Comparison of ENCODE assay signal across 17 cellular contexts in genomic region chr13:101258509-101258908, GRCh38.
DNase-seq lines count a peak whose midpoint lies in the region; ATAC-seq, FAIRE-seq and TF ChIP-seq lines count a peak whose summit lies in the region.
"Had no signal": no experiment of that assay in that cellular context is flagged by ENCODE, and none has a peak within 500 bp of the region (broad histone marks: within the 10 kb centered on the region; RNA-seq: fewer than 3 reads in every experiment).

No MANE protein-coding gene starts in this region.

- no peak overlapping the region for H3K18ac ChIP-seq in H1 (ENCODE audit: extremely low read depth, low read length)

- H3K23me2 ChIP-seq in H1 (ENCODE audit: low read depth, low read length): no peaks in the 10 kb centered on the region

- H3F3A ChIP-seq in PC-3 (ENCODE audit: low read length, unreplicated experiment) (no peaks in the 10 kb centered on the region), smooth muscle cell (ENCODE audit: low read depth) (no peaks in the 10 kb centered on the region)

- RAD21 ChIA-PET in HCT116 (lab: Charles Lee; ENCODE audit: low non-redundant PET in 1 of 2, low total read pairs in 2 of 2, uncharacterized antibody in 2 of 2, unreplicated experiment in 2 of 2): no interaction called here

- H3K9ac ChIP-seq in HCT116 (ENCODE audit: low read length) (0 out of 2 replicates have a peak overlapping the region, but pooled peaks have one; percentile 7), PC-3 (ENCODE audit: low read length) (peak overlapping the region; percentile 46), H1 (replicated peaks in 1 of 4; ENCODE audit: extremely low read depth in 1 of 4, low read depth in 3 of 4, low read length in 3 of 4) (no peak overlapping the region), smooth muscle cell (ENCODE audit: low read depth) (peak overlapping the region; percentile 84)

- CTCF ChIA-PET in HCT116 (lab: Charles Lee) (no interaction called here), PC-3 (lab: Charles Lee) (interaction anchor here (1.1 kb wide), 1 partner anchor 9 kb away, joined by 5 read pairs; no protein-coding TSS in a partner anchor), H1 (lab: Charles Lee; ENCODE audit: partially characterized antibody) (no interaction called here)

- no peak overlapping the region for H2AK5ac ChIP-seq in H1 (ENCODE audit: low read depth, low read length)

- H2BK15ac ChIP-seq in H1 (ENCODE audit: low read length): no peak overlapping the region

- no peak overlapping the region for H4K5ac ChIP-seq in H1 (ENCODE audit: insufficient read length, low read depth, low read length)

- 93% methylated on average over 6 of the region's 6 CpGs; no CpG with 5 or more reads in 1 of the 2 experiments for whole genome bisulfite sequencing in H1 (ENCODE audit: extremely low coverage in 1 of 2, insufficient coverage in 1 of 2, insufficient read length in 1 of 2, insufficient replicate concordance in 2 of 2, low coverage in 1 of 2, low lambda C conversion rate in 2 of 2, missing lambda C conversion rate in 1 of 2), 2 experiments
- 88% methylated on average over 6 of the region's 6 CpGs for WGBS in smooth muscle cell (ENCODE audit: low lambda C conversion rate)

- H2AFZ ChIP-seq in HCT116 (ENCODE audit: low read depth, low read length, poor library complexity, severe bottlenecking): no peak overlapping the region
- H2AFZ ChIP-seq in PC-3 (ENCODE audit: low read length): peak overlapping the region; percentile 68; the same call in 1 of the 2 replicates
- 0 out of 2 replicates have a peak overlapping the region, but pooled peaks have one; percentile 34 for H2AFZ ChIP-seq in H1 (ENCODE audit: low read length)
- H2AFZ ChIP-seq in smooth muscle cell (ENCODE audit: low read depth): no peak overlapping the region

- ATAC-seq in HCT116 (peak; percentile 40; the same call in 1 of the 2 replicates), PC-3 (no peak; the same call in 1 of the 2 replicates), GM21528 (IDR thresholded peaks at IDR 0.05; ENCODE audit: low FRiP score, unreplicated experiment) (no peak)
- ATAC-seq: gastrocnemius medialis had no signal

- no peaks in the 10 kb centered on the region for H3K27me3 ChIP-seq in HCT116 (ENCODE audit: insufficient read depth, low read length)
- H3K27me3 ChIP-seq in PC-3 (ENCODE audit: low read length): no peaks in the 10 kb centered on the region
- H3K27me3 ChIP-seq in H1 (replicated peaks in 1 of 4; ENCODE audit: control insufficient read depth in 3 of 4, extremely low read depth in 1 of 4, insufficient read depth in 3 of 4, low read length in 3 of 4): no peaks in the 10 kb centered on the region
- no peaks in the 10 kb centered on the region for H3K27me3 ChIP-seq in smooth muscle cell (ENCODE audit: low read depth)
- H3K27me3 ChIP-seq: dorsolateral prefrontal cortex, gastrocnemius medialis, MG63, Peyer's patch, testis had no signal

- no peak for TF ChIP-seq RAD21 in HCT116 (IDR thresholded peaks at IDR 0.05; ENCODE audit: low read depth)
- TF ChIP-seq RAD21 in H1 (IDR thresholded peaks at IDR 0.05 in 1 of 2, conservative IDR thresholded peaks at IDR 0.05 in 1 of 2; ENCODE audit: low read depth in 2 of 2, low read length in 2 of 2): no peak

- H2BK120ac ChIP-seq in H1 (replicated peaks; ENCODE audit: low read depth, low read length): no peak overlapping the region

- H3K36me3 ChIP-seq in HCT116 (ENCODE audit: control insufficient read depth in 1 of 2, insufficient read depth in 2 of 2, low read length in 2 of 2): no peaks in the 10 kb centered on the region
- no peaks in the 10 kb centered on the region for H3K36me3 ChIP-seq in PC-3 (ENCODE audit: low read depth, low read length)
- no peaks in the 10 kb centered on the region for H3K36me3 ChIP-seq in H1 (ENCODE audit: control insufficient read depth in 2 of 4, insufficient read depth in 4 of 4, low read length in 3 of 4)
- no peaks in the 10 kb centered on the region for H3K36me3 ChIP-seq in smooth muscle cell (ENCODE audit: low read depth)
- H3K36me3 ChIP-seq: gastrocnemius medialis, MG63, Peyer's patch had no signal

- H2BK5ac ChIP-seq in H1 (ENCODE audit: low read depth, low read length): no peak overlapping the region

- H3K79me1 ChIP-seq in H1 (ENCODE audit: low read depth, low read length): no peaks in the 10 kb centered on the region

- H3K4me2 ChIP-seq in HCT116 (ENCODE audit: low read length) (peak overlapping the region; percentile 29), PC-3 (ENCODE audit: low read length) (peak overlapping the region; percentile 53), H1 (ENCODE audit: insufficient read depth in 1 of 2, low read depth in 2 of 2, low read length in 2 of 2) (no peak overlapping the region), smooth muscle cell (peak overlapping the region; percentile 24)

- peak overlapping the region; percentile 29 for H4K91ac ChIP-seq in H1 (replicated peaks; ENCODE audit: insufficient read length, low read length)

- TF ChIP-seq EP300 in H1 (IDR thresholded peaks at IDR 0.05; ENCODE audit: borderline replicate concordance in 1 of 2, low read depth in 2 of 2, low read length in 2 of 2): no peak

- TF ChIP-seq POLR2A in HCT116 (IDR thresholded peaks at IDR 0.05; ENCODE audit: borderline replicate concordance, extremely low read depth, insufficient read depth, insufficient read length) (no peak), H1 (IDR thresholded peaks at IDR 0.05; ENCODE audit: control extremely low read depth in 1 of 2, low read depth in 2 of 2, low read length in 2 of 2) (no peak)

- no peak overlapping the region for H3K23ac ChIP-seq in H1 (ENCODE audit: insufficient read length)

- no peak overlapping the region for H2BK12ac ChIP-seq in H1 (ENCODE audit: low read depth, low read length)

- POLR2A ChIA-PET in HCT116 (lab: Charles Lee): no interaction called here
- POLR2A ChIA-PET in PC-3 (lab: Charles Lee; ENCODE audit: unreplicated experiment): interaction anchor here (0.7 kb wide), 1 partner anchor 145 kb away, joined by 3 read pairs; no protein-coding TSS in a partner anchor
- POLR2A ChIA-PET in H1 (lab: Charles Lee; ENCODE audit: partially characterized antibody): no interaction called here

- TSS peak; percentile 56 for BruUV-seq in HCT116 (replicated peaks; lab: Mats Ljungman, UMichigan)
- no TSS peak for BruUV-seq in PC-3 (replicated peaks; lab: Mats Ljungman, UMichigan)

- peak overlapping the region in 1 of 2 experiments; percentile 10; a peak in 1 of 4 replicates for H3K4me3 ChIP-seq in HCT116 (replicated peaks in 1 of 2; ENCODE audit: low read depth in 1 of 2, low read length in 2 of 2)
- H3K4me3 ChIP-seq in PC-3 (ENCODE audit: low read length): no peak overlapping the region
- H3K4me3 ChIP-seq in H1 (ENCODE audit: extremely low read depth in 1 of 4, insufficient read depth in 2 of 4, low read depth in 3 of 4, low read length in 4 of 4): no peak overlapping the region
- no peak overlapping the region for H3K4me3 ChIP-seq in smooth muscle cell
- H3K4me3 ChIP-seq: dorsolateral prefrontal cortex, gastrocnemius medialis, MG63, Peyer's patch, testis had no signal

- H3K56ac ChIP-seq in H1 (replicated peaks; ENCODE audit: insufficient read length, low read depth, low read length): no peak overlapping the region

- no peak overlapping the region for H3K14ac ChIP-seq in H1 (ENCODE audit: insufficient read length)

- TF ChIP-seq CTCF in HCT116 (IDR thresholded peaks at IDR 0.05 in 2 of 3, conservative IDR thresholded peaks at IDR 0.05 in 1 of 3; ENCODE audit: borderline replicate concordance in 1 of 3, insufficient read depth in 1 of 3, low read depth in 2 of 3, low read length in 2 of 3): no peak
- no peak for TF ChIP-seq CTCF in PC-3 (conservative IDR thresholded peaks at IDR 0.05; ENCODE audit: low read depth, low read length)
- TF ChIP-seq CTCF in H1 (IDR thresholded peaks at IDR 0.05; ENCODE audit: control extremely low read depth in 1 of 3, insufficient read depth in 1 of 3, low read depth in 1 of 3, low read length in 3 of 3): no peak
- no peak for TF ChIP-seq CTCF in smooth muscle cell (IDR thresholded peaks at IDR 0.05; ENCODE audit: borderline replicate concordance, insufficient read depth, poor library complexity, severe bottlenecking)

- H3K27ac ChIP-seq in HCT116 (ENCODE audit: low read depth, low read length): peak overlapping the region; percentile 56; the same call in 1 of the 2 replicates
- peak overlapping the region; percentile 83 for H3K27ac ChIP-seq in PC-3 (ENCODE audit: low read length)
- no peak overlapping the region for H3K27ac ChIP-seq in H1 (ENCODE audit: low read depth, low read length)
- peak overlapping the region; percentile 98 for H3K27ac ChIP-seq in smooth muscle cell (ENCODE audit: low read depth)
- H3K27ac ChIP-seq: dorsolateral prefrontal cortex, gastrocnemius medialis, Peyer's patch, testis had no signal

- H4K20me1 ChIP-seq in HCT116 (ENCODE audit: insufficient read depth) (no peaks in the 10 kb centered on the region), PC-3 (ENCODE audit: low read length) (no peaks in the 10 kb centered on the region), H1 (replicated peaks in 1 of 2; ENCODE audit: control insufficient read depth in 1 of 2, insufficient read depth in 2 of 2, low read length in 2 of 2) (no peaks in the 10 kb centered on the region), smooth muscle cell (ENCODE audit: low read depth) (no peaks in the 10 kb centered on the region)

- no peak overlapping the region for H4K8ac ChIP-seq in H1 (ENCODE audit: extremely low read depth, insufficient read depth, low read length)

- H3K4ac ChIP-seq in H1 (replicated peaks; ENCODE audit: insufficient read length, low read depth, low read length): no peak overlapping the region

- H3K4me1 ChIP-seq in HCT116 (ENCODE audit: control insufficient read depth in 1 of 2, insufficient read depth in 2 of 2, low read length in 2 of 2) (peaks cover 0 to 9% of the 10 kb centered on the region in 2 experiments; a peak in 1 of 4 replicates), PC-3 (ENCODE audit: insufficient read depth, low read length) (peaks cover 23% of the 10 kb centered on the region), H1 (replicated peaks in 1 of 4; ENCODE audit: control insufficient read depth in 3 of 4, insufficient read depth in 4 of 4, low read length in 3 of 4) (no peaks in the 10 kb centered on the region), smooth muscle cell (ENCODE audit: low read depth) (no peaks in the 10 kb centered on the region)
- H3K4me1 ChIP-seq: gastrocnemius medialis, Peyer's patch, testis had no signal

- FAIRE-seq in H1 (lab: Jason Lieb, UNC): no peak

- intact Hi-C loops in HCT116 (cut with micrococcal nuclease): no loop called here
- intact Hi-C loops in PC-3 (cut with micrococcal nuclease): no loop called here

- H2BK20ac ChIP-seq in H1 (ENCODE audit: low read length): no peak overlapping the region

- DNase-seq in HCT116 (ENCODE audit: low read depth, low spot score) (no peak), PC-3 (no peak), H1 (ENCODE audit: low read depth in 1 of 2, low spot score in 2 of 2) (no peak), smooth muscle cell (lab: John Stamatoyannopoulos, UW; ENCODE audit: unreplicated experiment) (no peak), kidney glomerular epithelial cell (lab: John Stamatoyannopoulos, UW) (no peak), NCI-H2171 (lab: John Stamatoyannopoulos, UW) (no peak)
- DNase-seq: activated CD4-positive, alpha-beta T cell treated with anti-CD3 and anti-CD28 coated beads for 1 hour; activated effector memory CD4-positive, alpha-beta T cell treated with Interleukin-2 at 50 U/mL for 16 hours; erythroblast; gastrocnemius medialis; NCI-H1694; NCI-H82; Peyer's patch; testis had no signal

- no peaks in the 10 kb centered on the region for H3K79me2 ChIP-seq in HCT116 (ENCODE audit: insufficient read depth, low read length)
- H3K79me2 ChIP-seq in PC-3 (ENCODE audit: low read length): no peaks in the 10 kb centered on the region
- H3K79me2 ChIP-seq in H1 (ENCODE audit: control insufficient read depth in 1 of 2, insufficient read depth in 2 of 2, low read length in 2 of 2): no peaks in the 10 kb centered on the region
- no peaks in the 10 kb centered on the region for H3K79me2 ChIP-seq in smooth muscle cell (ENCODE audit: low read depth)

- H3K9me3 ChIP-seq in HCT116 (ENCODE audit: control insufficient read depth in 1 of 2, insufficient read depth in 1 of 2, low read depth in 1 of 2, low read length in 2 of 2) (no peaks in the 10 kb centered on the region), PC-3 (ENCODE audit: low read length) (no peaks in the 10 kb centered on the region), H1 (ENCODE audit: insufficient read depth in 2 of 2, low read depth in 1 of 2, low read length in 1 of 2) (no peaks in the 10 kb centered on the region), smooth muscle cell (replicated peaks; ENCODE audit: low read depth) (no peaks in the 10 kb centered on the region)
- H3K9me3 ChIP-seq: gastrocnemius medialis, MG63, Peyer's patch, testis had no signal

- H3K9me2 ChIP-seq in HCT116 (ENCODE audit: insufficient read depth): no peaks in the 10 kb centered on the region
- no peaks in the 10 kb centered on the region for H3K9me2 ChIP-seq in PC-3 (replicated peaks; ENCODE audit: low read length)

Comparison
In these comparisons a context has a peak if more than half of its experiments do, and no peak if none do; other contexts are left out.
1. H2AFZ ChIP-seq: peak in PC-3 (single experiment) and H1 (single experiment); none in HCT116 (single experiment) and smooth muscle cell (single experiment).
2. H3K4me2 ChIP-seq: peak in HCT116 (single experiment), PC-3 (single experiment) and smooth muscle cell (single experiment); none in H1 (0 of 2).
3. H3K9ac ChIP-seq: peak in HCT116 (single experiment), PC-3 (single experiment) and smooth muscle cell (single experiment); none in H1 (0 of 4).